8 cellular contexts compared by ENCODE assay signal in genomic region chr20:1108437-1108920, GRCh38. TPM values are rescaled to one million over a fixed set of nuclear protein-coding genes. Genes with fewer than 3 reads are reported as not detected.
DNase-seq lines count a peak whose midpoint lies in the region; ATAC-seq and TF ChIP-seq lines count a peak whose summit lies in the region.

No MANE protein-coding gene starts in this region.

- no peak overlapping the region for H3K9ac ChIP-seq in smooth muscle cell (ENCODE audit: low read depth)

- intact Hi-C loops in ascending aorta (cut with DNase I) = loop anchor here (1.0 kb wide), 1 partner anchor 292 kb away; no protein-coding TSS in a partner anchor

- H4K20me1 ChIP-seq in DOHH2 (ENCODE audit: control insufficient read depth, insufficient read depth, low read depth, low read length) (peaks cover 3% of the 10 kb centered on the region; the same call in 1 of the 2 replicates), smooth muscle cell (ENCODE audit: low read depth) (peaks cover 3% of the 10 kb centered on the region)

- TF ChIP-seq CTCF in DOHH2 (IDR thresholded peaks at IDR 0.05; ENCODE audit: low read depth, low read length, poor library complexity, severe bottlenecking) = peak; percentile 85
- peak; percentile 23 to 62 (median 42) for TF ChIP-seq CTCF in ascending aorta (IDR thresholded peaks at IDR 0.05)
- TF ChIP-seq CTCF in smooth muscle cell (IDR thresholded peaks at IDR 0.05; ENCODE audit: borderline replicate concordance, insufficient read depth, poor library complexity, severe bottlenecking) = peak; percentile 65

- DNase-seq in KBM-7 (peak; percentile 63), T-cell (peak in 32 of 34 experiments; percentile 2 to 55 (median 37)), ascending aorta (ENCODE audit: low spot score in 2 of 2) (peak in 1 of 2 donors; percentile 71), hippocampal formation (lab: John Stamatoyannopoulos, UW) (peak; percentile 18 to 29), smooth muscle cell (lab: John Stamatoyannopoulos, UW; ENCODE audit: unreplicated experiment) (no peak), NCI-H128 (lab: John Stamatoyannopoulos, UW; ENCODE audit: unreplicated experiment) (no peak)

- H2AFZ ChIP-seq in smooth muscle cell (ENCODE audit: low read depth) = no peak overlapping the region

- H3K4me2 ChIP-seq in DOHH2 (ENCODE audit: low read length) = no peak overlapping the region
- no peak overlapping the region for H3K4me2 ChIP-seq in smooth muscle cell

- ATAC-seq in T-cell (replicated peaks in 1 of 4) (peak; percentile 69 to 79 (median 76)), GM18520 (IDR thresholded peaks at IDR 0.05; ENCODE audit: unreplicated experiment) (no peak)

- peaks cover 1 to 4% of the 10 kb centered on the region in 2 donors for H3K27me3 Mint-ChIP-seq in T-cell

- H3K79me2 ChIP-seq in DOHH2 (ENCODE audit: control insufficient read depth, low read length) (no peaks in the 10 kb centered on the region), smooth muscle cell (ENCODE audit: low read depth) (no peaks in the 10 kb centered on the region)

- no peak overlapping the region for H3K4me3 Mint-ChIP-seq in T-cell

- no peak overlapping the region for H3K27ac ChIP-seq in DOHH2 (ENCODE audit: low read depth, low read length)
- H3K27ac ChIP-seq in ascending aorta = no peak overlapping the region
- H3K27ac ChIP-seq in smooth muscle cell (ENCODE audit: low read depth) = no peak overlapping the region

- H3F3A ChIP-seq in DOHH2 (ENCODE audit: control insufficient read depth, insufficient read depth) = no peaks in the 10 kb centered on the region
- H3F3A ChIP-seq in smooth muscle cell (ENCODE audit: low read depth) = no peaks in the 10 kb centered on the region

- POLR2A ChIA-PET in T-cell (lab: Charles Lee) = interaction anchor here in 1 of 2 donors (0.5 kb wide), 1 partner anchor 340 kb away, joined by 3 read pairs; no protein-coding TSS in a partner anchor

- CTCF ChIA-PET in T-cell (lab: Charles Lee) = interaction anchor here (0.7 to 1.3 kb wide), 4 partner anchors 10 to 103 kb away, joined by 3 to 5 read pairs (median 3); no protein-coding TSS in a partner anchor

- H3K4me1 ChIP-seq in DOHH2 (ENCODE audit: control insufficient read depth, low read length) (no peaks in the 10 kb centered on the region), ascending aorta (no peaks in the 10 kb centered on the region), smooth muscle cell (ENCODE audit: low read depth) (no peaks in the 10 kb centered on the region)

- in situ Hi-C loops in KBM-7 (cut with MboI; ENCODE audit: low pct_unique_long_range_greater_than_20kb, low sequenced_read_pairs) = no loop called here

- no peak overlapping the region for H3K27ac Mint-ChIP-seq in T-cell

- H3K9me2 ChIP-seq in DOHH2 (replicated peaks; ENCODE audit: control insufficient read depth, low read length) = no peaks in the 10 kb centered on the region

- no peaks in the 10 kb centered on the region for H3K9me3 ChIP-seq in DOHH2 (ENCODE audit: control insufficient read depth, insufficient read depth, low read length)
- H3K9me3 ChIP-seq in ascending aorta = no peaks in the 10 kb centered on the region
- H3K9me3 ChIP-seq in smooth muscle cell (replicated peaks; ENCODE audit: low read depth) = no peaks in the 10 kb centered on the region

- peaks cover 0 to under 1% (median 0%) of the 10 kb centered on the region in 3 donors for H3K9me3 Mint-ChIP-seq in T-cell

- peaks cover 0 to 15% (median 3%) of the 10 kb centered on the region in 3 donors for H3K4me1 Mint-ChIP-seq in T-cell

- H3K27me3 ChIP-seq in DOHH2 (ENCODE audit: control insufficient read depth, low read length) (no peaks in the 10 kb centered on the region), ascending aorta (no peaks in the 10 kb centered on the region), smooth muscle cell (ENCODE audit: low read depth) (no peaks in the 10 kb centered on the region)

- WGBS in smooth muscle cell (ENCODE audit: low lambda C conversion rate) = 46% methylated on average over 5 of the region's 5 CpGs

- H3K36me3 ChIP-seq in DOHH2 (ENCODE audit: control insufficient read depth, low read length) = no peaks in the 10 kb centered on the region
- H3K36me3 ChIP-seq in ascending aorta = no peaks in the 10 kb centered on the region
- no peaks in the 10 kb centered on the region for H3K36me3 ChIP-seq in smooth muscle cell (ENCODE audit: low read depth)

- peaks cover 5% of the 10 kb centered on the region for H3K36me3 Mint-ChIP-seq in T-cell

- H3K4me3 ChIP-seq in DOHH2 (ENCODE audit: low read length) (no peak overlapping the region), ascending aorta (no peak overlapping the region), smooth muscle cell (no peak overlapping the region)

RNA-seq across cellular contexts. Expression of gene PSMF1, which starts 9.9 kb away (rescaled TPM):
- total RNA-seq in T-cell (100 to 1,000 TPM; 106 to 142 (median 127) TPM), ascending aorta (46.8 TPM), smooth muscle cell (110 and 246 TPM in 2 replicates)
- polyA plus RNA-seq in smooth muscle cell = 120 and 148 TPM in 2 replicates

Comparison
In these comparisons a context has a peak if more than half of its experiments do, and no peak if none do; other contexts are left out.
1. DNase-seq: peak in KBM-7 (single experiment), T-cell (32 of 34) and hippocampal formation (2 of 2); none in smooth muscle cell (single experiment) and NCI-H128 (single experiment).
2. Peak in every context shown above with its lines, with median percentiles within 50 percentile points of each other: CTCF ChIP-seq.